Comparison of ENCODE assay signal across 11 cellular contexts in the genomic region with DNA sequence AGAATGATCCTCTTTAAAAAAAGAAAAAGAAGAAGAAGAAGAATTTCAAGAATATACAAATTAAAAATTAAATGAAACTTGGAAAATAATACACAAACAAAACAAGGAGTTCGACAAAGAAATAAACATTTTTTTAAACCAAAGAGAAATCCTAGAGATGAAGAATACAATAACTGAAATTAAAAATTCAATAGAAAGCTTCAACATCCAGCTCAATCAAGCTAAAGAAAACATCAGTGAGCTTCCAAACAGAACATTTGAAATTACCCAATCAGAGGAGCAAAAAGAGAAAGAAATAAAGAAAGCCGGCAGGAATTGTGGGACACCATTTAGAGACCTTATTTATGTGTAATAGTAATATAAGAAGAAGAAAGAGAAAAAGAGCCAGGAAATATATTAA. TPM values are rescaled to one million over a fixed set of nuclear protein-coding genes. Genes with fewer than 3 reads are reported as not detected.
"Had no signal": no experiment of that assay in that cellular context is flagged by ENCODE, and none has a peak within 500 bp of the region (broad histone marks: within the 10 kb centered on the region; RNA-seq: fewer than 3 reads in every experiment).

No MANE protein-coding gene starts in this region.

- H3K27ac ChIP-seq: KMS-11 had no signal

- ATAC-seq: GM23338, HCT116 had no signal

- H3K4me1 ChIP-seq: HAP-1 had no signal

- H3K4me2 ChIP-seq: GM23338, KMS-11 had no signal

- DNase-seq: H7, Karpas-422, KBM-7 had no signal

- H2AFZ ChIP-seq: GM23338 had no signal

- H3K9ac ChIP-seq: KMS-11 had no signal

- H3K4me3 ChIP-seq: GM23338, HAP-1 had no signal

- H3K36me3 ChIP-seq: HAP-1 had no signal

- H3K9me3 ChIP-seq: HAP-1 had no signal

- FAIRE-seq: H1, HTR-8/SVneo had no signal

RNA-seq across cellular contexts. Expression of a gene that starts 37.2 kb away (rescaled TPM):
- total RNA-seq: H1, H7, HT-29 had no signal
- polyA plus RNA-seq: GM23338, IgD-negative memory B cell had no signal
